In the genomic region with DNA sequence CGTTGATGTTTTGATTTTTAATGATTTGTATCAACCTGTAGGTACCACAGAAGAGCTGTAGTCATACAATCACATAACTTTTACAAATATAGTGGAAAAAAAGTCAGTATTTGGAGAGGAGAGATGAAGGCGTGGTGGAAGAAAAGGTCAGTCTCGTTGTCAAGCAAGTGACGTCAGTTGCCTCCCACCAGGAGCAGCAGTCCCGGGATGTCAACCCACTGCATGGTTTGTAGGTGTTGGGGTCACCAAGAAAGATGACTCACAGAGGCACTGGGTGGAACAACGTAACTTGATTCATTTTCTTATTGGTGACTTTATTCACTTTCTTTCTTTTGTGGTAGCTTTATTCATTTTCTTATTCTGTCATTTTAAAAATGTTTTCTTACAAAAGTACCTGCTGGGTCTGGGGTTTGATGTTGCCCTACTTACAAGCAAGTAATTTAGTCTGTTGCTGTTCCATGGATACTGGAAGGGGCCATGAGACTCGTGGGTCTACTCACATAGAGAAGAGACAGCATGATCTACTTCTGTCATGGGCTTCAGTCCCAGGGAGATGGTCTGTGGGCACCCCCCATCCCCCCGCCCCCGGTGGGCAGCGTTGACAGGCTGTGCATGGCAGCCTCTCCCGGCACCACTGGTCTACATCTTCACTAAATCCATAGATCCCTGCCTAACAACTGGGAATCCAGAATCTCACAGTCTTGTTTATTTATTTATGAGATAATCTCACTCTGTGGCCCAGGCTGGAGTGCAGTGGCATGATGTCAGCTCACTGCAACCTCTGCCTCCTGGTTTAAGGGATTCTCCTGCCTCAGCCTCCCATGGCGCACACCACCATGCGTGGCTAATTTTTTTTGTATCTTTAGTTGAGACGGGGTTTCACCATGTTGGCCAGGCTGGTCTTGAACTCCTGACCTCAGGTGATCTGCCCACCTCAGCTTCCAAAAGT, we compare ENCODE assay signal across 1 cellular context.
TF ChIP-seq lines count a peak whose summit lies in the region.

No MANE protein-coding gene starts in this region.

TF ChIP-seq in HEK293, 187 proteins besides CTCF, POLR2A, EP300 and RAD21 (continued from another document):
- TF ChIP-seq, protein P1, sequence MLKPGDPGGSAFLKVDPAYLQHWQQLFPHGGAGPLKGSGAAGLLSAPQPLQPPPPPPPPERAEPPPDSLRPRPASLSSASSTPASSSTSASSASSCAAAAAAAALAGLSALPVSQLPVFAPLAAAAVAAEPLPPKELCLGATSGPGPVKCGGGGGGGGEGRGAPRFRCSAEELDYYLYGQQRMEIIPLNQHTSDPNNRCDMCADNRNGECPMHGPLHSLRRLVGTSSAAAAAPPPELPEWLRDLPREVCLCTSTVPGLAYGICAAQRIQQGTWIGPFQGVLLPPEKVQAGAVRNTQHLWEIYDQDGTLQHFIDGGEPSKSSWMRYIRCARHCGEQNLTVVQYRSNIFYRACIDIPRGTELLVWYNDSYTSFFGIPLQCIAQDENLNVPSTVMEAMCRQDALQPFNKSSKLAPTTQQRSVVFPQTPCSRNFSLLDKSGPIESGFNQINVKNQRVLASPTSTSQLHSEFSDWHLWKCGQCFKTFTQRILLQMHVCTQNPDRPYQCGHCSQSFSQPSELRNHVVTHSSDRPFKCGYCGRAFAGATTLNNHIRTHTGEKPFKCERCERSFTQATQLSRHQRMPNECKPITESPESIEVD (tag by site-specific recombination; IDR thresholded peaks at IDR 0.05): no peak
- TF ChIP-seq ZSCAN23 (tag by site-specific recombination; IDR thresholded peaks at IDR 0.05) (no peak), ZNF571 (tag by site-specific recombination; IDR thresholded peaks at IDR 0.05) (no peak), ZFP69B (tag by site-specific recombination; IDR thresholded peaks at IDR 0.05) (peak; percentile 41; the same call in 1 of the 2 replicates), ZNF664 (tag by site-specific recombination; IDR thresholded peaks at IDR 0.05) (no peak), ZNF133 (tag by site-specific recombination; IDR thresholded peaks at IDR 0.05) (no peak), ZNF623 (tag by site-specific recombination; IDR thresholded peaks at IDR 0.05) (no peak), ZNF274 (IDR thresholded peaks at IDR 0.05; ENCODE audit: low read length) (no peak), ZNF274 (tag by site-specific recombination; IDR thresholded peaks at IDR 0.05; ENCODE audit: borderline replicate concordance) (no peak), SP2 (tag by site-specific recombination; IDR thresholded peaks at IDR 0.05) (no peak), OVOL3 (tag by site-specific recombination; IDR thresholded peaks at IDR 0.05) (no peak), ZSCAN30 (tag by site-specific recombination; IDR thresholded peaks at IDR 0.05) (no peak), ZEB2 (tag by site-specific recombination; IDR thresholded peaks at IDR 0.05) (peak; percentile 35; the same call in 1 of the 2 replicates), ZNF624 (tag by site-specific recombination; IDR thresholded peaks at IDR 0.05) (no peak), ZNF433 (tag by site-specific recombination; IDR thresholded peaks at IDR 0.05; ENCODE audit: low read depth) (no peak), ZFHX2 (tag by site-specific recombination; conservative IDR thresholded peaks at IDR 0.05) (peak; percentile 85), ZNF426 (tag by site-specific recombination; IDR thresholded peaks at IDR 0.05) (no peak)
- TF ChIP-seq, protein P2, sequence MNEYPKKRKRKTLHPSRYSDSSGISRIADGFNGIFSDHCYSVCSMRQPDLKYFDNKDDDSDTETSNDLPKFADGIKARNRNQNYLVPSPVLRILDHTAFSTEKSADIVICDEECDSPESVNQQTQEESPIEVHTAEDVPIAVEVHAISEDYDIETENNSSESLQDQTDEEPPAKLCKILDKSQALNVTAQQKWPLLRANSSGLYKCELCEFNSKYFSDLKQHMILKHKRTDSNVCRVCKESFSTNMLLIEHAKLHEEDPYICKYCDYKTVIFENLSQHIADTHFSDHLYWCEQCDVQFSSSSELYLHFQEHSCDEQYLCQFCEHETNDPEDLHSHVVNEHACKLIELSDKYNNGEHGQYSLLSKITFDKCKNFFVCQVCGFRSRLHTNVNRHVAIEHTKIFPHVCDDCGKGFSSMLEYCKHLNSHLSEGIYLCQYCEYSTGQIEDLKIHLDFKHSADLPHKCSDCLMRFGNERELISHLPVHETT (tag by site-specific recombination; IDR thresholded peaks at IDR 0.05): no peak
- TF ChIP-seq, protein P3, sequence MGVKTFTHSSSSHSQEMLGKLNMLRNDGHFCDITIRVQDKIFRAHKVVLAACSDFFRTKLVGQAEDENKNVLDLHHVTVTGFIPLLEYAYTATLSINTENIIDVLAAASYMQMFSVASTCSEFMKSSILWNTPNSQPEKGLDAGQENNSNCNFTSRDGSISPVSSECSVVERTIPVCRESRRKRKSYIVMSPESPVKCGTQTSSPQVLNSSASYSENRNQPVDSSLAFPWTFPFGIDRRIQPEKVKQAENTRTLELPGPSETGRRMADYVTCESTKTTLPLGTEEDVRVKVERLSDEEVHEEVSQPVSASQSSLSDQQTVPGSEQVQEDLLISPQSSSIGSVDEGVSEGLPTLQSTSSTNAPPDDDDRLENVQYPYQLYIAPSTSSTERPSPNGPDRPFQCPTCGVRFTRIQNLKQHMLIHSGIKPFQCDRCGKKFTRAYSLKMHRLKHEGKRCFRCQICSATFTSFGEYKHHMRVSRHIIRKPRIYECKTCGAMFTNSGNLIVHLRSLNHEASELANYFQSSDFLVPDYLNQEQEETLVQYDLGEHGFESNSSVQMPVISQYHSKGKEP (tag by site-specific recombination; IDR thresholded peaks at IDR 0.05): no peak
- TF ChIP-seq, protein P4, sequence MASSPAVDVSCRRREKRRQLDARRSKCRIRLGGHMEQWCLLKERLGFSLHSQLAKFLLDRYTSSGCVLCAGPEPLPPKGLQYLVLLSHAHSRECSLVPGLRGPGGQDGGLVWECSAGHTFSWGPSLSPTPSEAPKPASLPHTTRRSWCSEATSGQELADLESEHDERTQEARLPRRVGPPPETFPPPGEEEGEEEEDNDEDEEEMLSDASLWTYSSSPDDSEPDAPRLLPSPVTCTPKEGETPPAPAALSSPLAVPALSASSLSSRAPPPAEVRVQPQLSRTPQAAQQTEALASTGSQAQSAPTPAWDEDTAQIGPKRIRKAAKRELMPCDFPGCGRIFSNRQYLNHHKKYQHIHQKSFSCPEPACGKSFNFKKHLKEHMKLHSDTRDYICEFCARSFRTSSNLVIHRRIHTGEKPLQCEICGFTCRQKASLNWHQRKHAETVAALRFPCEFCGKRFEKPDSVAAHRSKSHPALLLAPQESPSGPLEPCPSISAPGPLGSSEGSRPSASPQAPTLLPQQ (tag by site-specific recombination; IDR thresholded peaks at IDR 0.05): peak; percentile 42; the same call in 1 of the 2 replicates
